In the genomic region with DNA sequence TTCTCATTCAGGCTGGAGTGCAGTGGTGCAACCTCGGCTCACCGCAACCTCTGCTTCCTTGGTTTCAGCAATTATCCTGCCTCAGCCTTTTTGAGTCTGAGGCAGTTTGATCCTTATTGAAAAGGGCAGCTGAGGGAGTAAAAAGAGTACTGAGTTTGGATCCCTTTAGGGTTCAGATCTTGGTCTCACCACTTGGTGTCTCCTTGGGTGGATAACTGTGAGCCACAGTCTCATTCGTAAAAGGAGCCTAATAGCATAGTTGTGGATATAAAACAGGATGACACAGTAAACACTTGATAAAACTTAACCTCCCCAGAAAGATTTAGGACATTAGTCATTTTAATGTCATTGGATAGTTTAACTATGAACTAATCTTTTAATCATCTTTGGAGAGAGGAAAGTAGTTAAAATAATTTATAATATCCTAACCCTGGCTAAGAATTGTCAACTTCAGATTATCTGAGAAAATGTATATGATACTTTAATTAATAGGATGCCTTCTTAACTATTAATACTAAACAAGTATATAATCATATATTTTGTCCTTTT, we compare ENCODE assay signal across 14 cellular contexts.
DNase-seq lines count a peak whose midpoint lies in the region; ATAC-seq and TF ChIP-seq lines count a peak whose summit lies in the region.
"Had no signal": no experiment of that assay in that cellular context is flagged by ENCODE, and none has a peak within 500 bp of the region (broad histone marks: within the 10 kb centered on the region; RNA-seq: fewer than 3 reads in every experiment).

No MANE protein-coding gene starts in this region.

- TF ChIP-seq CTCF in HFFc6 (IDR thresholded peaks at IDR 0.05) (peak; percentile 57), brain microvascular endothelial cell (IDR thresholded peaks at IDR 0.05; ENCODE audit: low read depth, low read length, missing control alignments) (no peak)

- H3K4me3 Mint-ChIP-seq in HFFc6: peak overlapping the region; percentile 75

- in situ Hi-C loops in brain microvascular endothelial cell (cut with HindIII; ENCODE audit: low pct_ligation_motif_present, low sequenced_read_pairs): no loop called here

- intact Hi-C loops in Right ventricle myocardium superior (cut with DNase I): no loop called here

- H3K27ac ChIP-seq in brain microvascular endothelial cell: peak overlapping the region; percentile 64

- H3K9me3 Mint-ChIP-seq in HFFc6: no peaks in the 10 kb centered on the region
- H3K9me3 Mint-ChIP-seq: activated naive CD4-positive, alpha-beta T cell treated with anti-CD3 and anti-CD28 coated beads, Interleukin-2, amount 50 U/mL, for 72 hours had no signal

- no peak for ATAC-seq in Right ventricle myocardium superior (ENCODE audit: poor library complexity)
- ATAC-seq: activated naive CD4-positive, alpha-beta T cell treated with anti-CD3 and anti-CD28 coated beads, Interleukin-2, amount 50 U/mL, for 72 hours; mucosa of descending colon had no signal

- no peaks in the 10 kb centered on the region for H3K27me3 Mint-ChIP-seq in HFFc6 (ENCODE audit: insufficient read depth)

- DNase-seq in AG08395 (ENCODE audit: low spot score) (peak; percentile 56), HFFc6 (peak; percentile 88), brain microvascular endothelial cell (peak; percentile 51), kidney tubule cell (ENCODE audit: low spot score) (peak; percentile 77), HuH-7.5 (ENCODE audit: low spot score) (no peak), Right ventricle myocardium superior (no peak)
- DNase-seq in stimulated activated CD4-positive, alpha-beta T cell treated with anti-CD3 and anti-CD28 coated beads, Interleukin-4, amount 100 ng/mL, for 24 hours: no peak
- no peak for DNase-seq in activated T-cell treated with anti-CD3 and anti-CD28 coated beads, Interleukin-2, amount 50 U/mL, for 48 hours
- DNase-seq: activated CD4-positive, alpha-beta T cell treated with anti-CD3 and anti-CD28 coated beads for 1 hour; MG63; mucosa of descending colon; NCI-H187; NCI-H69 had no signal

- H3K27ac Mint-ChIP-seq in HFFc6: peak overlapping the region; percentile 84
- H3K27ac Mint-ChIP-seq: activated naive CD4-positive, alpha-beta T cell treated with anti-CD3 and anti-CD28 coated beads, Interleukin-2, amount 50 U/mL, for 72 hours had no signal

- no peaks in the 10 kb centered on the region for H3K36me3 ChIP-seq in brain microvascular endothelial cell (replicated peaks)
- H3K36me3 ChIP-seq: MG63 had no signal

- H3K36me3 Mint-ChIP-seq in HFFc6 (ENCODE audit: low read depth): no peaks in the 10 kb centered on the region; the same call in 1 of the 2 replicates
- H3K36me3 Mint-ChIP-seq: activated naive CD4-positive, alpha-beta T cell treated with anti-CD3 and anti-CD28 coated beads, Interleukin-2, amount 50 U/mL, for 72 hours had no signal

- peaks cover 34% of the 10 kb centered on the region for H3K4me1 Mint-ChIP-seq in HFFc6 (ENCODE audit: low read depth)

- no peaks in the 10 kb centered on the region for H3K27me3 ChIP-seq in brain microvascular endothelial cell (replicated peaks)
- H3K27me3 ChIP-seq: MG63 had no signal

- H3K4me3 ChIP-seq in brain microvascular endothelial cell (ENCODE audit: low read depth, low read length): no peak overlapping the region
- H3K4me3 ChIP-seq: MG63, mucosa of descending colon had no signal

Comparison
In these comparisons a context has a peak if more than half of its experiments do, and no peak if none do; other contexts are left out.
1. DNase-seq: peak in AG08395 (single experiment), HFFc6 (single experiment), brain microvascular endothelial cell (single experiment) and kidney tubule cell (single experiment); none in HuH-7.5 (single experiment), Right ventricle myocardium superior (single experiment), stimulated activated CD4-positive, alpha-beta T cell treated with anti-CD3 and anti-CD28 coated beads, Interleukin-4, amount 100 ng/mL, for 24 hours (single experiment) and activated T-cell treated with anti-CD3 and anti-CD28 coated beads, Interleukin-2, amount 50 U/mL, for 48 hours (0 of 2).